Comparison of ENCODE assay signal across 17 cellular contexts in genomic region chr11:126478466-126478865, GRCh38.
DNase-seq lines count a peak whose midpoint lies in the region; ATAC-seq and TF ChIP-seq lines count a peak whose summit lies in the region.
"Had no signal": no experiment of that assay in that cellular context is flagged by ENCODE, and none has a peak within 500 bp of the region (broad histone marks: within the 10 kb centered on the region; RNA-seq: fewer than 3 reads in every experiment).

No MANE protein-coding gene starts in this region.

- H3K4me3 ChIP-seq in HEK293 (ENCODE audit: low read depth, low read length) (no peak overlapping the region), suprapubic skin (no peak overlapping the region)

- no peak overlapping the region for H3K4me3 Mint-ChIP-seq in T-helper 1 cell treated with Interleukin-12 subunit alpha and Interleukin-12 subunit beta and Interleukin-4 antibody, amounts not matched to agents 30 μg/mL and 1 μg/mL, for 36 hours
- peak overlapping the region; percentile 23 for H3K4me3 Mint-ChIP-seq in central memory CD8-positive, alpha-beta T cell
- H3K4me3 Mint-ChIP-seq in neural crest cell = no peak overlapping the region
- H3K4me3 Mint-ChIP-seq: HFFc6 had no signal

- POLR2A ChIA-PET in HEK293 (lab: Yijun Ruan, JAX) = interaction anchor here (0.7 kb wide), 1 partner anchor 136 kb away, joined by 3 read pairs; no protein-coding TSS in a partner anchor

- no peak for ATAC-seq in central memory CD8-positive, alpha-beta T cell (replicated peaks; ENCODE audit: extremely low read depth, poor library complexity, severe bottlenecking)
- ATAC-seq: PC-3 had no signal

- H3K27me3 Mint-ChIP-seq in T-helper 1 cell treated with Interleukin-12 subunit alpha and Interleukin-12 subunit beta and Interleukin-4 antibody, amounts not matched to agents 30 μg/mL and 1 μg/mL, for 36 hours (ENCODE audit: low read depth) = no peaks in the 10 kb centered on the region
- H3K27me3 Mint-ChIP-seq in central memory CD8-positive, alpha-beta T cell = no peaks in the 10 kb centered on the region
- H3K27me3 Mint-ChIP-seq in neural crest cell (ENCODE audit: low read depth) = no peaks in the 10 kb centered on the region
- H3K27me3 Mint-ChIP-seq: CD4-positive, alpha-beta memory T cell had no signal

- H3K9me3 ChIP-seq in HEK293 (ENCODE audit: control insufficient read depth, insufficient read depth, low read depth, low read length) (no peaks in the 10 kb centered on the region), suprapubic skin (no peaks in the 10 kb centered on the region)

- WGBS in suprapubic skin = 97% methylated on average over 5 of the region's 5 CpGs

- CTCF ChIA-PET in HEK293 (lab: Yijun Ruan, JAX) = interaction anchor here (3.2 to 5.1 kb wide), 2 partner anchors 11 to 169 kb away, joined by 19 to 69 read pairs; no protein-coding TSS in a partner anchor

- H3K9me3 Mint-ChIP-seq in T-helper 1 cell treated with Interleukin-12 subunit alpha and Interleukin-12 subunit beta and Interleukin-4 antibody, amounts not matched to agents 30 μg/mL and 1 μg/mL, for 36 hours = no peaks in the 10 kb centered on the region
- H3K9me3 Mint-ChIP-seq in central memory CD8-positive, alpha-beta T cell = no peaks in the 10 kb centered on the region
- H3K9me3 Mint-ChIP-seq in neural crest cell = no peaks in the 10 kb centered on the region
- H3K9me3 Mint-ChIP-seq: CD4-positive, alpha-beta memory T cell had no signal

- H3K4me1 Mint-ChIP-seq in T-helper 1 cell treated with Interleukin-12 subunit alpha and Interleukin-12 subunit beta and Interleukin-4 antibody, amounts not matched to agents 30 μg/mL and 1 μg/mL, for 36 hours (ENCODE audit: low read depth) = peaks cover 23% of the 10 kb centered on the region
- peaks cover 13% of the 10 kb centered on the region for H3K4me1 Mint-ChIP-seq in central memory CD8-positive, alpha-beta T cell
- peaks cover 45% of the 10 kb centered on the region for H3K4me1 Mint-ChIP-seq in neural crest cell

- DNase-seq in T-helper 1 cell = no peak
- DNase-seq in central memory CD8-positive, alpha-beta T cell (ENCODE audit: low spot score in 2 of 2) = no peak
- DNase-seq in neural crest cell (ENCODE audit: low read depth, low spot score) = no peak
- DNase-seq in suprapubic skin (ENCODE audit: low spot score in 2 of 2) = no peak
- DNase-seq in stimulated activated CD4-positive, alpha-beta T cell treated with anti-CD3 and anti-CD28 coated beads, Interleukin-15, amount 100 ng/mL, for 24 hours = no peak
- DNase-seq in COLO829 (ENCODE audit: low spot score) = no peak
- DNase-seq: Calu3; CD4-positive, alpha-beta memory T cell; HFFc6; IMR-90; NCI-H1930; NCI-H524 treated with DMSO at 0.1 percent for 48 hours; PC-3; RPMI8226 had no signal

- H3K36me3 Mint-ChIP-seq in T-helper 1 cell treated with Interleukin-12 subunit alpha and Interleukin-12 subunit beta and Interleukin-4 antibody, amounts not matched to agents 30 μg/mL and 1 μg/mL, for 36 hours (ENCODE audit: low read depth) = no peaks in the 10 kb centered on the region
- peaks cover 2% of the 10 kb centered on the region for H3K36me3 Mint-ChIP-seq in central memory CD8-positive, alpha-beta T cell (ENCODE audit: insufficient read depth)
- H3K36me3 Mint-ChIP-seq in neural crest cell (ENCODE audit: low read depth) = no peaks in the 10 kb centered on the region
- H3K36me3 Mint-ChIP-seq: CD4-positive, alpha-beta memory T cell had no signal

- no peak for TF ChIP-seq POLR2A in suprapubic skin (IDR thresholded peaks at IDR 0.05)

- H3K27me3 ChIP-seq in suprapubic skin = no peaks in the 10 kb centered on the region

- H3K4me1 ChIP-seq in HEK293 (ENCODE audit: control insufficient read depth, insufficient read depth, low read length) (no peaks in the 10 kb centered on the region), suprapubic skin (peaks cover 5% of the 10 kb centered on the region)

- no peak for TF ChIP-seq EP300 in suprapubic skin (IDR thresholded peaks at IDR 0.05)

- H3K27ac Mint-ChIP-seq in T-helper 1 cell treated with Interleukin-12 subunit alpha and Interleukin-12 subunit beta and Interleukin-4 antibody, amounts not matched to agents 30 μg/mL and 1 μg/mL, for 36 hours = peak overlapping the region; percentile 33
- no peak overlapping the region for H3K27ac Mint-ChIP-seq in central memory CD8-positive, alpha-beta T cell (ENCODE audit: low read depth)
- peak overlapping the region; percentile 0 for H3K27ac Mint-ChIP-seq in neural crest cell (ENCODE audit: unreplicated experiment)
- H3K27ac Mint-ChIP-seq: HFFc6 had no signal

- H3K27ac ChIP-seq in HEK293 (ENCODE audit: extremely low read depth, low read depth, low read length) = no peak overlapping the region
- H3K27ac ChIP-seq in suprapubic skin = no peak overlapping the region
- H3K27ac ChIP-seq: 22Rv1 had no signal

- H3K36me3 ChIP-seq in HEK293 (ENCODE audit: control insufficient read depth in 2 of 2, insufficient read depth in 1 of 2, low read length in 2 of 2) = no peaks in the 10 kb centered on the region
- no peaks in the 10 kb centered on the region for H3K36me3 ChIP-seq in suprapubic skin

- TF ChIP-seq CTCF in HEK293 (tag by site-specific recombination; IDR thresholded peaks at IDR 0.05) (no peak), neural crest cell (conservative IDR thresholded peaks at IDR 0.05) (no peak), suprapubic skin (IDR thresholded peaks at IDR 0.05) (no peak)

TF ChIP-seq in HEK293, 187 proteins besides CTCF, POLR2A, EP300 and RAD21:
- TF ChIP-seq ZSCAN4 (tag by site-specific recombination; IDR thresholded peaks at IDR 0.05) (peak; percentile 71; the same call in 1 of the 2 replicates), ZNF366 (tag by site-specific recombination; conservative IDR thresholded peaks at IDR 0.05) (no peak)
